Comparison of ENCODE assay signal across 2 cellular contexts in the genomic region with DNA sequence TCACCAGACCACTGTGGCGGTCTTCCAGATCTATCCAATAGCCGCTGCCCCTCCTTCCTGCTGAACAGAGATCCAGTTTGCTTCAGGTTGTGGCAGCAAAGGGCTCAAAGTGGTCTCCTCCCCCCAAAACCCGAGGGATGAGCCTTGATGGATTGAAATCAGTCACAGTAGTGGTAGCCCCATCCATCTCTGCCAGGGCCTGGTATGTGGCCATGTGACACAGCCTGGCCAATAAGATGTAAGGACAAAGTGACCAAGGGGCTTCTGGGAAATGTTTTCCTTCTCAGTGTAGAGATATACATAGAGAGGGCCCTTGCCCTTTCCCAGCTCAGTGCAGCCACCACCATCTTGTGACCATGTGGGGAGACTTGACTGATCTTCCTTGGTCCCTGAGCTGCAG.
A peak's percentile ranks its signal among the peaks of the same experiment; 100 is the strongest.
TF ChIP-seq lines count a peak whose summit lies in the region.

No MANE protein-coding gene starts in this region.

TF ChIP-seq in HepG2, 621 proteins besides CTCF, POLR2A, EP300 and RAD21:
- TF ChIP-seq, protein P1, sequence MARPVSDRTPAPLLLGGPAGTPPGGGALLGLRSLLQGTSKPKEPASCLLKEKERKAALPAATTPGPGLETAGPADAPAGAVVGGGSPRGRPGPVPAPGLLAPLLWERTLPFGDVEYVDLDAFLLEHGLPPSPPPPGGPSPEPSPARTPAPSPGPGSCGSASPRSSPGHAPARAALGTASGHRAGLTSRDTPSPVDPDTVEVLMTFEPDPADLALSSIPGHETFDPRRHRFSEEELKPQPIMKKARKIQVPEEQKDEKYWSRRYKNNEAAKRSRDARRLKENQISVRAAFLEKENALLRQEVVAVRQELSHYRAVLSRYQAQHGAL (CRISPR knock-in tag; IDR thresholded peaks at IDR 0.05; ENCODE audit: not compliant biosample characterization), result no peak
- TF ChIP-seq, protein P2, sequence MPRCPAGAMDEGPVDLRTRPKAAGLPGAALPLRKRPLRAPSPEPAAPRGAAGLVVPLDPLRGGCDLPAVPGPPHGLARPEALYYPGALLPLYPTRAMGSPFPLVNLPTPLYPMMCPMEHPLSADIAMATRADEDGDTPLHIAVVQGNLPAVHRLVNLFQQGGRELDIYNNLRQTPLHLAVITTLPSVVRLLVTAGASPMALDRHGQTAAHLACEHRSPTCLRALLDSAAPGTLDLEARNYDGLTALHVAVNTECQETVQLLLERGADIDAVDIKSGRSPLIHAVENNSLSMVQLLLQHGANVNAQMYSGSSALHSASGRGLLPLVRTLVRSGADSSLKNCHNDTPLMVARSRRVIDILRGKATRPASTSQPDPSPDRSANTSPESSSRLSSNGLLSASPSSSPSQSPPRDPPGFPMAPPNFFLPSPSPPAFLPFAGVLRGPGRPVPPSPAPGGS (CRISPR knock-in tag; IDR thresholded peaks at IDR 0.05), result no peak
- TF ChIP-seq NFYC (CRISPR knock-in tag; IDR thresholded peaks at IDR 0.05), result peak; percentile 39; the same call in 1 of the 2 replicates
- TF ChIP-seq ZNF30 (CRISPR knock-in tag; IDR thresholded peaks at IDR 0.05), result no peak
- TF ChIP-seq MAZ (IDR thresholded peaks at IDR 0.05; ENCODE audit: borderline replicate concordance, low read depth, low read length), result no peak
- no peak for TF ChIP-seq MAZ (CRISPR knock-in tag; IDR thresholded peaks at IDR 0.05; ENCODE audit: low read depth)
- TF ChIP-seq HOXA3 (CRISPR knock-in tag; IDR thresholded peaks at IDR 0.05), result no peak
- TF ChIP-seq ZFP37 (CRISPR knock-in tag; IDR thresholded peaks at IDR 0.05; ENCODE audit: borderline replicate concordance), result no peak
- no peak for TF ChIP-seq TRIM24 (CRISPR knock-in tag; IDR thresholded peaks at IDR 0.05)
- TF ChIP-seq, protein P3, sequence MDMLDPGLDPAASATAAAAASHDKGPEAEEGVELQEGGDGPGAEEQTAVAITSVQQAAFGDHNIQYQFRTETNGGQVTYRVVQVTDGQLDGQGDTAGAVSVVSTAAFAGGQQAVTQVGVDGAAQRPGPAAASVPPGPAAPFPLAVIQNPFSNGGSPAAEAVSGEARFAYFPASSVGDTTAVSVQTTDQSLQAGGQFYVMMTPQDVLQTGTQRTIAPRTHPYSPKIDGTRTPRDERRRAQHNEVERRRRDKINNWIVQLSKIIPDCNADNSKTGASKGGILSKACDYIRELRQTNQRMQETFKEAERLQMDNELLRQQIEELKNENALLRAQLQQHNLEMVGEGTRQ (IDR thresholded peaks at IDR 0.05; ENCODE audit: low read depth, low read length), result no peak
- TF ChIP-seq, protein P3 (CRISPR knock-in tag; IDR thresholded peaks at IDR 0.05; ENCODE audit: borderline replicate concordance), result peak; percentile 20; the same call in 1 of the 2 replicates

TF ChIP-seq in K562, 482 proteins besides CTCF, POLR2A, EP300 and RAD21:
- TF ChIP-seq MEIS2 (IDR thresholded peaks at IDR 0.05; ENCODE audit: partially characterized antibody), result peak; percentile 43
- TF ChIP-seq, protein P4, sequence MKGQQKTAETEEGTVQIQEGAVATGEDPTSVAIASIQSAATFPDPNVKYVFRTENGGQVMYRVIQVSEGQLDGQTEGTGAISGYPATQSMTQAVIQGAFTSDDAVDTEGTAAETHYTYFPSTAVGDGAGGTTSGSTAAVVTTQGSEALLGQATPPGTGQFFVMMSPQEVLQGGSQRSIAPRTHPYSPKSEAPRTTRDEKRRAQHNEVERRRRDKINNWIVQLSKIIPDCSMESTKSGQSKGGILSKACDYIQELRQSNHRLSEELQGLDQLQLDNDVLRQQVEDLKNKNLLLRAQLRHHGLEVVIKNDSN (CRISPR knock-in tag; IDR thresholded peaks at IDR 0.05), result peak; percentile 83
- TF ChIP-seq RAD51 (IDR thresholded peaks at IDR 0.05; ENCODE audit: borderline replicate concordance, low read depth), result peak; percentile 67
- TF ChIP-seq, protein P3 (CRISPR knock-in tag; IDR thresholded peaks at IDR 0.05), result peak; percentile 82
- peak in 1 of 2 experiments; percentile 58; a peak in 1 of 4 replicates for TF ChIP-seq TEAD1 (CRISPR knock-in tag; IDR thresholded peaks at IDR 0.05)
- TF ChIP-seq, protein P5, sequence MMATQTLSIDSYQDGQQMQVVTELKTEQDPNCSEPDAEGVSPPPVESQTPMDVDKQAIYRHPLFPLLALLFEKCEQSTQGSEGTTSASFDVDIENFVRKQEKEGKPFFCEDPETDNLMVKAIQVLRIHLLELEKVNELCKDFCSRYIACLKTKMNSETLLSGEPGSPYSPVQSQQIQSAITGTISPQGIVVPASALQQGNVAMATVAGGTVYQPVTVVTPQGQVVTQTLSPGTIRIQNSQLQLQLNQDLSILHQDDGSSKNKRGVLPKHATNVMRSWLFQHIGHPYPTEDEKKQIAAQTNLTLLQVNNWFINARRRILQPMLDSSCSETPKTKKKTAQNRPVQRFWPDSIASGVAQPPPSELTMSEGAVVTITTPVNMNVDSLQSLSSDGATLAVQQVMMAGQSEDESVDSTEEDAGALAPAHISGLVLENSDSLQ (IDR thresholded peaks at IDR 0.05), result peak; percentile 64
- no peak for TF ChIP-seq ERF (CRISPR knock-in tag; IDR thresholded peaks at IDR 0.05)
- TF ChIP-seq, protein P6, sequence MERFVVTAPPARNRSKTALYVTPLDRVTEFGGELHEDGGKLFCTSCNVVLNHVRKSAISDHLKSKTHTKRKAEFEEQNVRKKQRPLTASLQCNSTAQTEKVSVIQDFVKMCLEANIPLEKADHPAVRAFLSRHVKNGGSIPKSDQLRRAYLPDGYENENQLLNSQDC (CRISPR knock-in tag; IDR thresholded peaks at IDR 0.05), result no peak
